10 cellular contexts compared by ENCODE assay signal in genomic region chr18:8602040-8602439, GRCh38.
DNase-seq lines count a peak whose midpoint lies in the region; ATAC-seq lines count a peak whose summit lies in the region.
"Had no signal": no experiment of that assay in that cellular context is flagged by ENCODE, and none has a peak within 500 bp of the region (broad histone marks: within the 10 kb centered on the region; RNA-seq: fewer than 3 reads in every experiment).

No MANE protein-coding gene starts in this region.

- no peak for DNase-seq in memory B cell (ENCODE audit: low spot score in 2 of 2)
- no peak for DNase-seq in activated gamma-delta T cell treated with Interleukin-2 at 50 U/mL for 16 hours
- DNase-seq in activated naive CD4-positive, alpha-beta T cell treated with anti-CD3 and anti-CD28 coated beads, Interleukin-2, amount 10 ng/mL, durations not matched to agents 7 days and 5 days, result no peak
- no peak for DNase-seq in NCI-H1092 treated with DMSO at 0.1 percent for 48 hours (lab: John Stamatoyannopoulos, UW)
- DNase-seq: brain microvascular endothelial cell, NCI-H187 treated with DMSO at 0.1 percent for 48 hours had no signal

- peak; percentile 16 for ATAC-seq in GM19023 (IDR thresholded peaks at IDR 0.05; ENCODE audit: unreplicated experiment)
- peak; percentile 17 for ATAC-seq in GM21723 (IDR thresholded peaks at IDR 0.05; ENCODE audit: unreplicated experiment)
- ATAC-seq in HG03159 (IDR thresholded peaks at IDR 0.05; ENCODE audit: unreplicated experiment), result peak; percentile 10
- ATAC-seq in memory B cell (ENCODE audit: low read depth), result no peak
- no peak for ATAC-seq in GM18520 (IDR thresholded peaks at IDR 0.05; ENCODE audit: unreplicated experiment)

- no peaks in the 10 kb centered on the region for H3K36me3 Mint-ChIP-seq in memory B cell
- no peaks in the 10 kb centered on the region for H3K36me3 Mint-ChIP-seq in activated naive CD4-positive, alpha-beta T cell treated with anti-CD3 and anti-CD28 coated beads, Interleukin-2, amount 10 ng/mL, durations not matched to agents 7 days and 5 days

- H3K27ac Mint-ChIP-seq in memory B cell, result peak overlapping the region; percentile 78
- no peak overlapping the region for H3K27ac Mint-ChIP-seq in activated naive CD4-positive, alpha-beta T cell treated with anti-CD3 and anti-CD28 coated beads, Interleukin-2, amount 10 ng/mL, durations not matched to agents 7 days and 5 days

- H3K27me3 Mint-ChIP-seq in memory B cell, result no peaks in the 10 kb centered on the region
- peaks cover 27% of the 10 kb centered on the region for H3K27me3 Mint-ChIP-seq in activated naive CD4-positive, alpha-beta T cell treated with anti-CD3 and anti-CD28 coated beads, Interleukin-2, amount 10 ng/mL, durations not matched to agents 7 days and 5 days

- CTCF ChIA-PET in activated naive CD4-positive, alpha-beta T cell treated with anti-CD3 and anti-CD28 coated beads, Interleukin-2, amount 10 ng/mL, durations not matched to agents 7 days and 5 days (lab: Charles Lee), result no interaction called here

- peaks cover 30% of the 10 kb centered on the region for H3K4me1 Mint-ChIP-seq in memory B cell
- peaks cover 9% of the 10 kb centered on the region for H3K4me1 Mint-ChIP-seq in activated naive CD4-positive, alpha-beta T cell treated with anti-CD3 and anti-CD28 coated beads, Interleukin-2, amount 10 ng/mL, durations not matched to agents 7 days and 5 days

- no peaks in the 10 kb centered on the region for H3K9me3 Mint-ChIP-seq in memory B cell
- H3K9me3 Mint-ChIP-seq in activated naive CD4-positive, alpha-beta T cell treated with anti-CD3 and anti-CD28 coated beads, Interleukin-2, amount 10 ng/mL, durations not matched to agents 7 days and 5 days, result no peaks in the 10 kb centered on the region

- H3K4me3 Mint-ChIP-seq in memory B cell, result peak overlapping the region; percentile 62
- no peak overlapping the region for H3K4me3 Mint-ChIP-seq in activated naive CD4-positive, alpha-beta T cell treated with anti-CD3 and anti-CD28 coated beads, Interleukin-2, amount 10 ng/mL, durations not matched to agents 7 days and 5 days

Comparison
In these comparisons a context has a peak if more than half of its experiments do, and no peak if none do; other contexts are left out.
1. ATAC-seq: peak in GM19023 (single experiment), GM21723 (single experiment) and HG03159 (single experiment); none in memory B cell (single experiment) and GM18520 (single experiment).